Comparison of ENCODE assay signal across 8 cellular contexts in the genomic region with DNA sequence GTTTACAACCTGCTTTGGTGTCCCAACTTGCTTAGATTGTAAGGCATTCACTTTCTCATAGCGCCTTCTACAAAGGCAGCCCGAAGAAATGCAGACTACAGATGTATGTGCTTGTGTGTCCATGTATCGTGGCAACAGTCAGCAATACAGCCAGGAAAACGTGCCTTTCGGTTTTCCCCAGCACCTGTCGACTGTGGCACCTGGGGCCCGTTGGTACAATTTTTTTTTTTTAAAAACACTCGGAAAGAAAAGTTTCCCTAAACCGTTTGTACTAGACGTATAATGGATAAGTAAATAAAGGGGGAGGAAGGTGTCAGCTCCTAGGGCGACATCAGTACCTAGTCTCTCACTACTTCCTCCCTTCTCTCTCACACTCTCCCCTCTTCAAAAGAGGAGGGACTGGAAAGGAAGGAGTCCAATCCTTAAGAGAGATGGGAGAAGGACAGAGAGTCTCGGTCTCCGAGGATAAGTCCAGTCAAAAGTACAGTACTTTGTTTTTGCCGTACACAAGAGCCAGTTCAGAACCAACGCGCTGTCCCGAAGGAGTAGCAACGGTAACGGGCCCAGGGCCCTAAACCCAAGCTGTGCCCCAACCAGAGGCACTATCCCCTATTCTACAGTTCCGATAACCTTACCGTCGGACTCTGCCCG. TPM values are rescaled to one million over a fixed set of nuclear protein-coding genes. Genes with fewer than 3 reads are reported as not detected.
DNase-seq lines count a peak whose midpoint lies in the region; ATAC-seq and TF ChIP-seq lines count a peak whose summit lies in the region.

No MANE protein-coding gene starts in this region.

- H3K4me1 Mint-ChIP-seq in activated CD8-positive, alpha-beta T cell treated with anti-CD3 and anti-CD28 coated beads for 36 hours (ENCODE audit: low read depth), result peaks cover 43% of the 10 kb centered on the region
- peaks cover 20 to 60% (median 33%) of the 10 kb centered on the region in 7 donors for H3K4me1 Mint-ChIP-seq in naive thymus-derived CD4-positive, alpha-beta T cell

- peak; percentile 26 for ATAC-seq in HG03045 (IDR thresholded peaks at IDR 0.05; ENCODE audit: unreplicated experiment)
- peak; percentile 1 for ATAC-seq in activated CD8-positive, alpha-beta T cell treated with anti-CD3 and anti-CD28 coated beads for 36 hours
- ATAC-seq in esophagus mucosa, result peak; percentile 20
- ATAC-seq in naive thymus-derived CD4-positive, alpha-beta T cell, result peak; percentile 11

- peaks cover 41% of the 10 kb centered on the region for H3K36me3 Mint-ChIP-seq in activated CD8-positive, alpha-beta T cell treated with anti-CD3 and anti-CD28 coated beads for 36 hours (ENCODE audit: low read depth)
- peaks cover 0 to 30% (median 11%) of the 10 kb centered on the region in 5 donors for H3K36me3 Mint-ChIP-seq in naive thymus-derived CD4-positive, alpha-beta T cell

- intact Hi-C loops in activated CD8-positive, alpha-beta T cell treated with anti-CD3 and anti-CD28 coated beads for 36 hours (cut with micrococcal nuclease), result loop anchor here (5.0 kb wide), 1 partner anchor 99 kb away; a partner anchor contains a TSS
- intact Hi-C loops in naive thymus-derived CD4-positive, alpha-beta T cell (cut with micrococcal nuclease), result loop anchor here (1.0 to 10.0 kb wide), 20 partner anchors 7 to 1849 kb away; a partner anchor contains a TSS

- CTCF ChIA-PET in activated CD8-positive, alpha-beta T cell treated with anti-CD3 and anti-CD28 coated beads for 36 hours (lab: Charles Lee), result interaction anchor here (0.7 to 1.0 kb wide), 3 partner anchors 7 to 19 kb away, joined by 3 to 5 read pairs (median 3); no protein-coding TSS in a partner anchor
- CTCF ChIA-PET in naive thymus-derived CD4-positive, alpha-beta T cell (lab: Charles Lee), result interaction anchor here (1.0 to 1.3 kb wide), 2 partner anchors 13 to 96 kb away, joined by 3 to 4 read pairs; no protein-coding TSS in a partner anchor

- no peaks in the 10 kb centered on the region for H3K9me3 Mint-ChIP-seq in activated CD8-positive, alpha-beta T cell treated with anti-CD3 and anti-CD28 coated beads for 36 hours
- H3K9me3 Mint-ChIP-seq in naive thymus-derived CD4-positive, alpha-beta T cell, result no peaks in the 10 kb centered on the region

- no peaks in the 10 kb centered on the region for H3K27me3 Mint-ChIP-seq in activated CD8-positive, alpha-beta T cell treated with anti-CD3 and anti-CD28 coated beads for 36 hours
- H3K27me3 Mint-ChIP-seq in naive thymus-derived CD4-positive, alpha-beta T cell, result no peaks in the 10 kb centered on the region

- H3K27ac Mint-ChIP-seq in activated CD8-positive, alpha-beta T cell treated with anti-CD3 and anti-CD28 coated beads for 36 hours, result no peak overlapping the region
- no peak overlapping the region for H3K27ac Mint-ChIP-seq in naive thymus-derived CD4-positive, alpha-beta T cell

- H3K36me3 ChIP-seq in naive thymus-derived CD4-positive, alpha-beta T cell (ENCODE audit: control insufficient read depth in 2 of 3, insufficient read depth in 3 of 3, low read length in 3 of 3), result peaks cover 0 to 36% (median 0%) of the 10 kb centered on the region in 3 experiments

- POLR2A ChIA-PET in activated CD8-positive, alpha-beta T cell treated with anti-CD3 and anti-CD28 coated beads for 36 hours (lab: Charles Lee), result interaction anchor here (0.9 to 2.3 kb wide), 5 partner anchors 25 to 567 kb away, joined by 3 to 10 read pairs (median 3); a partner anchor contains a TSS
- POLR2A ChIA-PET in naive thymus-derived CD4-positive, alpha-beta T cell (lab: Charles Lee), result interaction anchor here (0.7 to 4.1 kb wide), 10 partner anchors 8 to 197 kb away, joined by 3 to 95 read pairs (median 6); a partner anchor contains a TSS

- H3K9me3 ChIP-seq in naive thymus-derived CD4-positive, alpha-beta T cell (ENCODE audit: control insufficient read depth in 2 of 3, low read length in 3 of 3), result no peaks in the 10 kb centered on the region

- peak overlapping the region; percentile 79 for H3K4me3 ChIP-seq in AG09309 (ENCODE audit: control insufficient read depth, low read depth, low read length)
- peak overlapping the region; percentile 83 for H3K4me3 ChIP-seq in naive thymus-derived CD4-positive, alpha-beta T cell (ENCODE audit: low read length)

- H3K4me3 Mint-ChIP-seq in activated CD8-positive, alpha-beta T cell treated with anti-CD3 and anti-CD28 coated beads for 36 hours, result no peak overlapping the region
- H3K4me3 Mint-ChIP-seq in naive thymus-derived CD4-positive, alpha-beta T cell, result no peak overlapping the region

- TF ChIP-seq CTCF in AG09309 (IDR thresholded peaks at IDR 0.05; ENCODE audit: control insufficient read depth, insufficient read depth, low read depth, low read length, missing control alignments), result no peak
- no peak for TF ChIP-seq CTCF in GM13977 (IDR thresholded peaks at IDR 0.05; ENCODE audit: extremely low read depth, insufficient read depth, missing control alignments)
- no peak for TF ChIP-seq CTCF in activated CD8-positive, alpha-beta T cell treated with anti-CD3 and anti-CD28 coated beads for 36 hours (IDR thresholded peaks at IDR 0.05)

- H3K4me1 ChIP-seq in naive thymus-derived CD4-positive, alpha-beta T cell (ENCODE audit: control insufficient read depth in 2 of 2, insufficient read depth in 2 of 2, low read length in 2 of 2), result peaks cover 28 to 42% of the 10 kb centered on the region in 2 donors

- no peak for DNase-seq in AG09309 (ENCODE audit: low read depth)
- DNase-seq in GM13977 (ENCODE audit: low spot score), result peak; percentile 31
- DNase-seq in NCI-H2227 treated with DMSO at 0.1 percent for 48 hours (lab: John Stamatoyannopoulos, UW), result peak; percentile 14
- DNase-seq in activated CD8-positive, alpha-beta T cell treated with anti-CD3 and anti-CD28 coated beads for 36 hours, result peak; percentile 49
- DNase-seq in naive thymus-derived CD4-positive, alpha-beta T cell, result peak; percentile 14 to 81 (median 44)
- no peak for DNase-seq in mesenteric fat pad (ENCODE audit: low spot score)

- in situ Hi-C loops in GM13977 (cut with MboI; ENCODE audit: low pct_unique_long_range_greater_than_20kb, low sequenced_read_pairs, unreplicated experiment), result no loop called here

- peak overlapping the region; percentile 99 for H3K27ac ChIP-seq in naive thymus-derived CD4-positive, alpha-beta T cell (ENCODE audit: low read depth, low read length)

- no peaks in the 10 kb centered on the region for H3K27me3 ChIP-seq in naive thymus-derived CD4-positive, alpha-beta T cell (ENCODE audit: control insufficient read depth in 2 of 2, insufficient read depth in 2 of 2, low read length in 2 of 2)

RNA-seq across cellular contexts. Expression of a gene that starts 0.8 kb away (rescaled TPM):
- total RNA-seq in activated CD8-positive, alpha-beta T cell treated with anti-CD3 and anti-CD28 coated beads for 36 hours, result 10 to 100 TPM; 70.5 to 80.6 TPM
- 42.8 TPM for total RNA-seq in esophagus mucosa
- total RNA-seq in naive thymus-derived CD4-positive, alpha-beta T cell, result 100 to 1,000 TPM in 2 of 5 experiments, 10 to 100 TPM in 3; 67.2 to 113 (median 88.0) TPM
- 10 to 100 TPM; 65.9 to 75.7 TPM for polyA plus RNA-seq in naive thymus-derived CD4-positive, alpha-beta T cell
- total RNA-seq in mesenteric fat pad, result 63.2 TPM

Comparison
In these comparisons a context has a peak if more than half of its experiments do, and no peak if none do; other contexts are left out.
1. DNase-seq: peak in GM13977 (single experiment), NCI-H2227 treated with DMSO at 0.1 percent for 48 hours (single experiment), activated CD8-positive, alpha-beta T cell treated with anti-CD3 and anti-CD28 coated beads for 36 hours (single experiment) and naive thymus-derived CD4-positive, alpha-beta T cell (9 of 9); none in AG09309 (single experiment) and mesenteric fat pad (single experiment).
2. Peak in every context shown above with its lines, with median percentiles within 50 percentile points of each other: ATAC-seq.